8 cellular contexts compared by ENCODE assay signal in the genomic region with DNA sequence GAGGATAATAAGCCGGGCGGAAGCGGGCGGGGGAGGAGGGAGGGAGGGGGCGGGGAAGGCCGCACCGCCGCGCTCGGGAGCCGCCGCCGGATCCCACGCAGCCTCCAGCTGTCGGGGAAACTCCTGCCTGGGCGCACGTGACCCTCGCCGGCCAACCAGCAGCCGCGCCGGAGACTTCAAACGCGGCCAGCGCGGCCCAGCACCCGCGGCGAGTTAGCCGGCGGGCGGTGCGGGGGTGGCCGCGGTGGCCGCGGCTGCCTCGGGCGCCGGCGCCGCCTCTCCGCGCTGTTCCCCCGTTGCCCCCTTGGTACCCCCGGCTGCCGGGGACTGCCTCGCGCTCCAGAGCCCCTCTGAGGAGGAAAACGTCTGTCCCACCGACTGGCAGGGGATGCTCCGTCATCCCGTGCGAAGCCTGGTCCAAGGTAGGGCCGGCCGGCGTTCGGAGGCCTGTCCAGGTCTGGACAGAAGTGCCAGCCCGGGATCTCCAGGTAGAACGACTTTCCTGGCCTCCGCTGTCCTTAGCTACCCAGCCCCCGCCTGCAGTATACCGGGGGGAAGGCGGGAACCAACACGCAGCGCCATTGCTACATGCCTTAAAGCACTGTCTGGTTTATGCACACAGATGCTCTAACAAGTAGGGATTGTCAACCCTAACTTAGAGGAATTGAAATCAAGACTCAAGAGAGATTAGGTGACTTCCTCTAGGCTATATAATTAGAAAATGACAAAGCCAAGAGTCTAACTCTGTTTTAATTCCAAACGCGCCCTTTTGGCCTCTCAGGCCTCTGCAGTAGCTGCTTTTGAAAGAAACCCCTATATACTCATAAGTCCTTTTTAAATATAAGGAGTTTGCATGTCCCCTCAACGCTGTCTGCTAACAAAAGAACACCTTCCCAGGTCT. TPM values are rescaled to one million over a fixed set of nuclear protein-coding genes. Genes with fewer than 3 reads are reported as not detected.
DNase-seq lines count a peak whose midpoint lies in the region.

A gene with protein sequence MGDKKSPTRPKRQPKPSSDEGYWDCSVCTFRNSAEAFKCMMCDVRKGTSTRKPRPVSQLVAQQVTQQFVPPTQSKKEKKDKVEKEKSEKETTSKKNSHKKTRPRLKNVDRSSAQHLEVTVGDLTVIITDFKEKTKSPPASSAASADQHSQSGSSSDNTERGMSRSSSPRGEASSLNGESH (minus strand): TSS at position 9 of the 901 bp plus-strand sequence. CDS start 68 bp downstream, outside the sequence.

- H4K8ac ChIP-seq in neuronal stem cell (ENCODE audit: low read depth, low read length): peak within 1 kb of the TSS; percentile 65

- H2BK15ac ChIP-seq in neuronal stem cell (ENCODE audit: low read length): peak within 1 kb of the TSS; percentile 88

- H3K4me2 ChIP-seq in GM23248 (ENCODE audit: unreplicated experiment): peak within 1 kb of the TSS; percentile 99
- peak within 1 kb of the TSS; percentile 98 for H3K4me2 ChIP-seq in neuronal stem cell (ENCODE audit: insufficient read depth, low read length, poor library complexity, severe bottlenecking)

- peak within 1 kb of the TSS; percentile 93 for H3K23ac ChIP-seq in neuronal stem cell (ENCODE audit: low read depth, low read length, poor library complexity)

- no peak within 1 kb of the TSS for H3K4ac ChIP-seq in neuronal stem cell (ENCODE audit: low read length)

- H3K4me3 ChIP-seq in GM23248 (peak within 1 kb of the TSS; percentile 91), SJSA1 (peak within 1 kb of the TSS; percentile 96), neuronal stem cell (ENCODE audit: low read length in 2 of 2) (peak within 1 kb of the TSS; percentile 77 to 85), subcutaneous abdominal adipose tissue (ENCODE audit: low read depth in 1 of 5, low read length in 5 of 5) (peak within 1 kb of the TSS; percentile 69 to 87 (median 84))

- no peaks in the 10 kb centered on the region for H3K9me3 ChIP-seq in GM23248 (ENCODE audit: low read depth)
- H3K9me3 ChIP-seq in SJSA1 (replicated peaks): no peaks in the 10 kb centered on the region
- H3K9me3 ChIP-seq in neuronal stem cell (replicated peaks in 1 of 2; ENCODE audit: control insufficient read depth in 2 of 2, insufficient read depth in 1 of 2, low read depth in 1 of 2, low read length in 2 of 2): no peaks in the 10 kb centered on the region
- no peaks in the 10 kb centered on the region for H3K9me3 ChIP-seq in subcutaneous abdominal adipose tissue (ENCODE audit: control insufficient read depth in 5 of 5, low read length in 5 of 5)

- H2BK12ac ChIP-seq in neuronal stem cell (ENCODE audit: low read length): peak within 1 kb of the TSS; percentile 63

- H3K79me1 ChIP-seq in neuronal stem cell (ENCODE audit: low read depth, low read length): peaks cover 5% of the 10 kb centered on the region

- H2AFZ ChIP-seq in GM23248 (peak within 1 kb of the TSS; percentile 98), neuronal stem cell (ENCODE audit: low read length) (peak within 1 kb of the TSS; percentile 96)

- DNase-seq in EL (peak; percentile 89), GM23248 (peak; percentile 98), Kasumi-1 (lab: John Stamatoyannopoulos, UW) (peak; percentile 58 to 69), SJSA1 (ENCODE audit: low read depth in 1 of 2, low spot score in 2 of 2) (peak; percentile 69 to 88), foreskin melanocyte (peak; percentile 63), neuronal stem cell (ENCODE audit: low spot score) (peak; percentile 85)
- DNase-seq in activated naive CD4-positive, alpha-beta T cell (lab: John Stamatoyannopoulos, UW): peak; percentile 56 to 78 (median 63)

- WGBS in GM23248 (ENCODE audit: low coverage in 1 of 2, low lambda C conversion rate in 2 of 2, missing lambda C conversion rate in 2 of 2), 2 experiments: 3 to 5% methylated on average over 43 to 60 of the region's 69 CpGs
- no CpG with 5 or more reads among the region's 69 CpGs for WGBS in neuronal stem cell (ENCODE audit: extremely low coverage in 2 of 2, insufficient read length in 2 of 2, insufficient replicate concordance in 1 of 2), 2 donors

- no peak within 1 kb of the TSS for H4K91ac ChIP-seq in neuronal stem cell (ENCODE audit: low read depth, low read length, poor library complexity)

- no peaks in the 10 kb centered on the region; the same call in 1 of the 2 replicates for H3F3A ChIP-seq in GM23248 (ENCODE audit: insufficient read depth)

- H3K9ac ChIP-seq in GM23248: peak within 1 kb of the TSS; percentile 88
- peak within 1 kb of the TSS; percentile 95 for H3K9ac ChIP-seq in neuronal stem cell (ENCODE audit: low read depth, low read length, poor library complexity)
- peak within 1 kb of the TSS; percentile 52 to 94 (median 88) for H3K9ac ChIP-seq in subcutaneous abdominal adipose tissue (ENCODE audit: low read length in 5 of 5)

- peak within 1 kb of the TSS; percentile 82 for H3K27ac ChIP-seq in GM23248
- peak within 1 kb of the TSS; percentile 87 for H3K27ac ChIP-seq in SJSA1
- peak within 1 kb of the TSS; percentile 80 for H3K27ac ChIP-seq in neuronal stem cell (replicated peaks; ENCODE audit: low read length)
- H3K27ac ChIP-seq in subcutaneous abdominal adipose tissue (ENCODE audit: low read depth, low read length): peak within 1 kb of the TSS; percentile 80

- no peaks in the 10 kb centered on the region for H3K9me2 ChIP-seq in GM23248 (ENCODE audit: insufficient read depth)

- no peak within 1 kb of the TSS for H2AK5ac ChIP-seq in neuronal stem cell (ENCODE audit: low read depth, low read length)

- H2BK5ac ChIP-seq in neuronal stem cell (ENCODE audit: low read length): peak within 1 kb of the TSS; percentile 87

- H3K4me1 ChIP-seq in GM23248 (ENCODE audit: insufficient read depth) (peaks cover 26% of the 10 kb centered on the region), SJSA1 (replicated peaks) (peaks cover 4% of the 10 kb centered on the region; the same call in 1 of the 2 replicates), neuronal stem cell (ENCODE audit: control insufficient read depth in 2 of 2, insufficient read depth in 1 of 2, low read depth in 1 of 2, low read length in 2 of 2) (peaks cover 0 to 5% of the 10 kb centered on the region in 2 donors), subcutaneous abdominal adipose tissue (ENCODE audit: control insufficient read depth in 5 of 5, insufficient read depth in 5 of 5, low read length in 5 of 5) (peaks cover 2 to 30% (median 29%) of the 10 kb centered on the region in 5 donors)

- H2BK120ac ChIP-seq in neuronal stem cell (ENCODE audit: low read depth, low read length): no peak within 1 kb of the TSS

- H3K14ac ChIP-seq in neuronal stem cell (ENCODE audit: low read length): peak within 1 kb of the TSS; percentile 99

- peak within 1 kb of the TSS; percentile 98 for H3K18ac ChIP-seq in neuronal stem cell (ENCODE audit: low read length)

- H3K79me2 ChIP-seq in GM23248 (ENCODE audit: insufficient read depth): peaks cover 40% of the 10 kb centered on the region

- H3K36me3 ChIP-seq in GM23248 (ENCODE audit: low read depth) (no peaks in the 10 kb centered on the region), SJSA1 (peaks cover 14% of the 10 kb centered on the region), neuronal stem cell (replicated peaks in 1 of 2; ENCODE audit: control insufficient read depth in 2 of 2, insufficient read depth in 2 of 2, low read length in 2 of 2) (peaks cover 0 to 19% of the 10 kb centered on the region in 2 donors), subcutaneous abdominal adipose tissue (ENCODE audit: control insufficient read depth in 5 of 5, insufficient read depth in 5 of 5, low read length in 5 of 5) (no peaks in the 10 kb centered on the region)

- no peaks in the 10 kb centered on the region for H3K27me3 ChIP-seq in GM23248 (replicated peaks; ENCODE audit: insufficient read depth)
- no peaks in the 10 kb centered on the region for H3K27me3 ChIP-seq in SJSA1 (replicated peaks)
- no peaks in the 10 kb centered on the region for H3K27me3 ChIP-seq in neuronal stem cell (ENCODE audit: control insufficient read depth in 3 of 3, insufficient read depth in 3 of 3, low read depth in 1 of 3, low read length in 3 of 3)
- H3K27me3 ChIP-seq in subcutaneous abdominal adipose tissue (ENCODE audit: control insufficient read depth in 5 of 5, insufficient read depth in 4 of 5, low read length in 5 of 5): no peaks in the 10 kb centered on the region

- H4K20me1 ChIP-seq in GM23248 (ENCODE audit: insufficient read depth): no peaks in the 10 kb centered on the region

- in situ Hi-C loops in GM23248 (cut with MboI): no loop called here

RNA-seq across cellular contexts. Expression of the gene that starts here (rescaled TPM):
- total RNA-seq in GM23248 (2014; rRNA removed; shearing (Covaris generic)): 17.0 and 28.1 TPM in 2 replicates
- polyA plus RNA-seq in GM23248 (2016; fragmentation: Nextera tagmentation; extraction: Ambion mirVana): 21.0 and 26.5 TPM in 2 replicates
- total RNA-seq in SJSA1 (2014; rRNA removed; shearing (Covaris generic)): 8.8 and 17.3 TPM in 2 replicates
- polyA plus RNA-seq in neuronal stem cell (2013, experiment 1 of 2): 23.3 TPM
- polyA plus RNA-seq in neuronal stem cell (2013, experiment 2 of 2): 23.0 TPM

Comparison
In these comparisons a context has a peak if more than half of its experiments do, and no peak if none do; other contexts are left out.
1. Peak in every context shown above with its lines: DNase-seq, H3K4me3 ChIP-seq and H3K27ac ChIP-seq.